ENCODE assay signal across 20 cellular contexts in genomic region chr6:103893082-103893481, GRCh38.
DNase-seq lines count a peak whose midpoint lies in the region; ATAC-seq and TF ChIP-seq lines count a peak whose summit lies in the region.
"Had no signal": no experiment of that assay in that cellular context is flagged by ENCODE, and none has a peak within 500 bp of the region (broad histone marks: within the 10 kb centered on the region; RNA-seq: fewer than 3 reads in every experiment).

No MANE protein-coding gene starts in this region.

- peaks cover 5% of the 10 kb centered on the region for H3K9me3 Mint-ChIP-seq in nephron
- H3K9me3 Mint-ChIP-seq in activated T-helper 1 cell treated with anti-CD3 and anti-CD28 coated beads, Interleukin-12 subunit alpha, Interleukin-12 subunit beta, Interleukin-2, Interleukin-4 antibody, amounts not matched to agents 30 ng/mL and 10 ng/mL and 1 ng/mL, durations not matched to agents 14 hours and 24 hours and 36 hours = no peaks in the 10 kb centered on the region
- H3K9me3 Mint-ChIP-seq: nephron progenitor cell had no signal

- H3K4me3 ChIP-seq in epithelial cell of esophagus (ENCODE audit: low read length) = no peak overlapping the region
- no peak overlapping the region for H3K4me3 ChIP-seq in tibial nerve
- H3K4me3 ChIP-seq: prostate gland had no signal

- no peaks in the 10 kb centered on the region for H3K9me3 ChIP-seq in tibial nerve
- H3K9me3 ChIP-seq: prostate gland had no signal

- H3K27me3 Mint-ChIP-seq in nephron (ENCODE audit: low read depth) = no peaks in the 10 kb centered on the region
- no peaks in the 10 kb centered on the region for H3K27me3 Mint-ChIP-seq in activated T-helper 1 cell treated with anti-CD3 and anti-CD28 coated beads, Interleukin-12 subunit alpha, Interleukin-12 subunit beta, Interleukin-2, Interleukin-4 antibody, amounts not matched to agents 30 ng/mL and 10 ng/mL and 1 ng/mL, durations not matched to agents 14 hours and 24 hours and 36 hours (ENCODE audit: insufficient read depth)
- H3K27me3 Mint-ChIP-seq: activated T-helper 17 cell treated with anti-CD3 and anti-CD28 coated beads, Interleukin-2, amount 50 U/mL, for 72 hours; central memory CD8-positive, alpha-beta T cell had no signal

- ATAC-seq in SK-N-SH treated with all-trans-retinoic acid at 6 μM for 48 hours = no peak
- ATAC-seq in GM18870 (IDR thresholded peaks at IDR 0.05; ENCODE audit: unreplicated experiment) = no peak
- ATAC-seq: activated T-helper 17 cell treated with anti-CD3 and anti-CD28 coated beads, Interleukin-2, amount 50 U/mL, for 72 hours had no signal

- no peaks in the 10 kb centered on the region for H3K36me3 ChIP-seq in tibial nerve
- H3K36me3 ChIP-seq: prostate gland had no signal

- TF ChIP-seq POLR2A in tibial nerve (IDR thresholded peaks at IDR 0.05) = no peak

- TF ChIP-seq EP300 in tibial nerve (IDR thresholded peaks at IDR 0.05) = no peak

- no peaks in the 10 kb centered on the region for H3K36me3 Mint-ChIP-seq in nephron (ENCODE audit: low read depth)
- H3K36me3 Mint-ChIP-seq in activated T-helper 1 cell treated with anti-CD3 and anti-CD28 coated beads, Interleukin-12 subunit alpha, Interleukin-12 subunit beta, Interleukin-2, Interleukin-4 antibody, amounts not matched to agents 30 ng/mL and 10 ng/mL and 1 ng/mL, durations not matched to agents 14 hours and 24 hours and 36 hours (ENCODE audit: low read depth) = no peaks in the 10 kb centered on the region

- H3K27me3 ChIP-seq in tibial nerve = no peaks in the 10 kb centered on the region

- WGBS in tibial nerve, 2 donors = 52 to 56% methylated on average over 2 of the region's 2 CpGs

- no peaks in the 10 kb centered on the region for H3K4me1 ChIP-seq in tibial nerve
- H3K4me1 ChIP-seq: prostate gland had no signal

- TF ChIP-seq CTCF in epithelial cell of esophagus (IDR thresholded peaks at IDR 0.05; ENCODE audit: insufficient read depth, low read depth, low read length, missing control alignments) (no peak), nephron (IDR thresholded peaks at IDR 0.05; ENCODE audit: unreplicated experiment in 3 of 3) (no peak), tibial nerve (IDR thresholded peaks at IDR 0.05) (no peak)

- intact Hi-C loops in activated T-helper 1 cell treated with anti-CD3 and anti-CD28 coated beads, Interleukin-12 subunit alpha, Interleukin-12 subunit beta, Interleukin-2, Interleukin-4 antibody, amounts not matched to agents 30 ng/mL and 10 ng/mL and 1 ng/mL, durations not matched to agents 14 hours and 24 hours and 36 hours (cut with micrococcal nuclease) = no loop called here

- no peak overlapping the region for H3K27ac ChIP-seq in tibial nerve
- H3K27ac ChIP-seq: prostate gland had no signal

- peak overlapping the region; percentile 33 to 93 (median 71) for H3K27ac Mint-ChIP-seq in nephron
- no peak overlapping the region for H3K27ac Mint-ChIP-seq in activated T-helper 1 cell treated with anti-CD3 and anti-CD28 coated beads, Interleukin-12 subunit alpha, Interleukin-12 subunit beta, Interleukin-2, Interleukin-4 antibody, amounts not matched to agents 30 ng/mL and 10 ng/mL and 1 ng/mL, durations not matched to agents 14 hours and 24 hours and 36 hours
- H3K27ac Mint-ChIP-seq: activated T-helper 17 cell treated with anti-CD3 and anti-CD28 coated beads, Interleukin-2, amount 50 U/mL, for 72 hours; nephron progenitor cell had no signal

- DNase-seq in HT1080 (ENCODE audit: low read depth) = peak; percentile 3
- peak; percentile 27 for DNase-seq in epithelial cell of esophagus (ENCODE audit: low read depth)
- DNase-seq in tibial nerve (ENCODE audit: low spot score in 2 of 2) = no peak
- no peak for DNase-seq in activated T-helper 1 cell treated with anti-CD3 and anti-CD28 coated beads, Interleukin-12 subunit alpha, Interleukin-12 subunit beta, Interleukin-2, Interleukin-4 antibody, amounts not matched to agents 30 ng/mL and 10 ng/mL and 1 ng/mL, durations not matched to agents 14 hours and 24 hours and 36 hours (ENCODE audit: low spot score)
- DNase-seq in pons (ENCODE audit: low spot score) = no peak
- DNase-seq: effector memory CD4-positive, alpha-beta T cell; hippocampal formation; Kasumi-1; kidney; NCI-H1092 treated with DMSO at 0.1 percent for 48 hours; nephron progenitor cell; small intestine; stimulated activated CD4-positive, alpha-beta T cell treated with anti-CD3 and anti-CD28 coated beads, Interleukin-4, amount 100 ng/mL, for 1 hour; T-helper 9 cell had no signal

- peaks cover 8% of the 10 kb centered on the region for H3K4me1 Mint-ChIP-seq in nephron
- H3K4me1 Mint-ChIP-seq in activated T-helper 1 cell treated with anti-CD3 and anti-CD28 coated beads, Interleukin-12 subunit alpha, Interleukin-12 subunit beta, Interleukin-2, Interleukin-4 antibody, amounts not matched to agents 30 ng/mL and 10 ng/mL and 1 ng/mL, durations not matched to agents 14 hours and 24 hours and 36 hours (ENCODE audit: low read depth) = no peaks in the 10 kb centered on the region
- H3K4me1 Mint-ChIP-seq: activated T-helper 17 cell treated with anti-CD3 and anti-CD28 coated beads, Interleukin-2, amount 50 U/mL, for 72 hours; central memory CD8-positive, alpha-beta T cell; nephron progenitor cell had no signal

- H3K4me3 Mint-ChIP-seq in nephron = no peak overlapping the region
- H3K4me3 Mint-ChIP-seq in activated T-helper 1 cell treated with anti-CD3 and anti-CD28 coated beads, Interleukin-12 subunit alpha, Interleukin-12 subunit beta, Interleukin-2, Interleukin-4 antibody, amounts not matched to agents 30 ng/mL and 10 ng/mL and 1 ng/mL, durations not matched to agents 14 hours and 24 hours and 36 hours = no peak overlapping the region
- H3K4me3 Mint-ChIP-seq: activated T-helper 17 cell treated with anti-CD3 and anti-CD28 coated beads, Interleukin-2, amount 50 U/mL, for 72 hours; central memory CD8-positive, alpha-beta T cell; nephron progenitor cell had no signal

TF ChIP-seq in SK-N-SH treated with all-trans-retinoic acid at 6 μM for 48 hours, 23 proteins besides CTCF, POLR2A, EP300 and RAD21 (continues in another document):
- TF ChIP-seq PATZ1 (CRISPR knock-in tag; IDR thresholded peaks at IDR 0.05; ENCODE audit: borderline replicate concordance) = no peak
- no peak for TF ChIP-seq ZNF565 (CRISPR knock-in tag; conservative IDR thresholded peaks at IDR 0.05; ENCODE audit: low read depth)
- no peak for TF ChIP-seq OSR1 (CRISPR knock-in tag; IDR thresholded peaks at IDR 0.05)
- TF ChIP-seq GLIS3 (CRISPR knock-in tag; IDR thresholded peaks at IDR 0.05) = 0 out of 2 replicates have a peak, but pooled peaks have one; percentile 3
- TF ChIP-seq TCF4 (CRISPR knock-in tag; IDR thresholded peaks at IDR 0.05; ENCODE audit: borderline replicate concordance) = peak; percentile 82
- TF ChIP-seq TSHZ2 (CRISPR knock-in tag; IDR thresholded peaks at IDR 0.05) = no peak
- no peak for TF ChIP-seq ESRRG (CRISPR knock-in tag; IDR thresholded peaks at IDR 0.05)
- TF ChIP-seq ZNF8 (CRISPR knock-in tag; IDR thresholded peaks at IDR 0.05) = 0 out of 2 replicates have a peak, but pooled peaks have one; percentile 24
- TF ChIP-seq ISL1 (CRISPR knock-in tag; IDR thresholded peaks at IDR 0.05) = peak; percentile 82
- no peak for TF ChIP-seq ZNF70 (CRISPR knock-in tag; IDR thresholded peaks at IDR 0.05)
- TF ChIP-seq TOX (CRISPR knock-in tag; IDR thresholded peaks at IDR 0.05; ENCODE audit: borderline replicate concordance) = no peak

Comparison
In these comparisons a context has a peak if more than half of its experiments do, and no peak if none do; other contexts are left out.
1. DNase-seq: peak in HT1080 (single experiment) and epithelial cell of esophagus (single experiment); none in tibial nerve (0 of 2), activated T-helper 1 cell treated with anti-CD3 and anti-CD28 coated beads, Interleukin-12 subunit alpha, Interleukin-12 subunit beta, Interleukin-2, Interleukin-4 antibody, amounts not matched to agents 30 ng/mL and 10 ng/mL and 1 ng/mL, durations not matched to agents 14 hours and 24 hours and 36 hours (single experiment) and pons (single experiment).